In the genomic region with DNA sequence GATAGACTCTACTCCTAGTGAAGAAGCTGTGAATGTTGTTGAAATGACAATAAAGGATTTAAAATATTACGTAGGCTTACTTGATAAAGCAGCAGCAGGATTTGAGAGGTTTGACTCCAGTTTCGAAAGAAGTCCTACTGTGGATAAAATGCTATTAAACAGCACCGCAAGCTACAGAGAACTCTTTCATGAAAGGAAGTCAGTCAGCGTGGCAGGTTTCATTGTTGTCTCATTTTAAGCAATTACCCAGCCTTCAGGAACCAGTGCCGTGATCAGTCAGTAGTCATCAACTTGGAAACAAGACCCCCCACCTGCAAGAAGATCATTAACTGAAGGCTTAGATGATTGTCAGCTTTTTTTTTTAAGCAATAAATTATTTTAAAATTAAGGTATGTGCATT, we compare ENCODE assay signal across 1 cellular context.
TF ChIP-seq lines count a peak whose summit lies in the region.

No MANE protein-coding gene starts in this region.

TF ChIP-seq in neural cell, 6 proteins besides CTCF, POLR2A, EP300 and RAD21 (continued from another document):
- no peak for TF ChIP-seq REST (IDR thresholded peaks at IDR 0.05; ENCODE audit: borderline replicate concordance)
